In the genomic region with DNA sequence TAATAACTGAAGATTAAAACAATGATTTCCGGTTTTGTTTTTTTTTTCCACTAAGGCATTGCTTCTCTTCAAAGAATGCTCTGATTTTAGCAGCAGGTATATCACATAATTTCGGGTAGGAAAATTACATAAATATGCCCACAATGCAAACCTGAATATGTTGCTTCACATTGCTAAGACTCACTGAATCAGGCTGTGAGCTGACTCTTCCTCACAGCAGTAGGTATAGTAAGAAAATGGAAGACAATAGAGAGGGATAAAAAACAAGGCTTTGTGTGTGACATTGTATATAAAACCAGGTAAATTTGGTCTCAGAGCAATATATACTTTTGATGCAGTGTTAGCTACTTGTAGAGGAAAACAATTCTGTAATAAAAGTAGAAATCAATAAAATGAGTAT, we compare ENCODE assay signal across 32 cellular contexts.
"Had no signal": no experiment of that assay in that cellular context is flagged by ENCODE, and none has a peak within 500 bp of the region (broad histone marks: within the 10 kb centered on the region; RNA-seq: fewer than 3 reads in every experiment).

No MANE protein-coding gene starts in this region.

- H3K27me3 ChIP-seq: ovary, right lobe of liver, sigmoid colon, spleen, suprapubic skin, testis, tibial artery, transverse colon, upper lobe of right lung, uterus had no signal

- H3K27ac Mint-ChIP-seq: naive thymus-derived CD8-positive, alpha-beta T cell; natural killer cell treated with Interleukin-12 subunit alpha and Interleukin-12 subunit beta and Interleukin-15 and Interleukin-18, amount 100 ng/mL, for 72 hours; nephron progenitor cell; progenitor cell of endocrine pancreas; stimulated activated memory B cell treated with anti-CD40 and anti-IgM and Interleukin-4, amounts not matched to agents 10 μg/mL and 1 μg/mL and 100 μg/mL, for 72 hours; stimulated activated naive CD8-positive, alpha-beta T cell treated with anti-CD3 and anti-CD28 coated beads, Interleukin-15, amount 100 ng/mL, for 72 hours; type B pancreatic cell had no signal

- H3K4me1 ChIP-seq: parathyroid adenoma, psoas muscle, right lobe of liver, sigmoid colon, spleen, suprapubic skin, testis, tibial artery, transverse colon, upper lobe of right lung, uterus had no signal

- H3K9me3 ChIP-seq: ovary, psoas muscle, right lobe of liver, sigmoid colon, suprapubic skin, testis, tibial artery, transverse colon, upper lobe of right lung, uterus had no signal

- H3K9ac ChIP-seq: parathyroid adenoma had no signal

- H3K4me3 Mint-ChIP-seq: naive thymus-derived CD8-positive, alpha-beta T cell; natural killer cell treated with Interleukin-12 subunit alpha and Interleukin-12 subunit beta and Interleukin-15 and Interleukin-18, amount 100 ng/mL, for 72 hours; nephron progenitor cell; neural crest cell; stimulated activated memory B cell treated with anti-CD40 and anti-IgM and Interleukin-4, amounts not matched to agents 10 μg/mL and 1 μg/mL and 100 μg/mL, for 72 hours; stimulated activated naive CD8-positive, alpha-beta T cell treated with anti-CD3 and anti-CD28 coated beads, Interleukin-15, amount 100 ng/mL, for 72 hours; type B pancreatic cell had no signal

- H3K27me3 Mint-ChIP-seq: naive thymus-derived CD8-positive, alpha-beta T cell; natural killer cell treated with Interleukin-12 subunit alpha and Interleukin-12 subunit beta and Interleukin-15 and Interleukin-18, amount 100 ng/mL, for 72 hours; progenitor cell of endocrine pancreas; stimulated activated memory B cell treated with anti-CD40 and anti-IgM and Interleukin-4, amounts not matched to agents 10 μg/mL and 1 μg/mL and 100 μg/mL, for 72 hours; stimulated activated naive CD8-positive, alpha-beta T cell treated with anti-CD3 and anti-CD28 coated beads, Interleukin-15, amount 100 ng/mL, for 72 hours; type B pancreatic cell had no signal

- H2AFZ ChIP-seq: parathyroid adenoma had no signal

- H3K4me2 ChIP-seq: smooth muscle cell had no signal

- DNase-seq: naive thymus-derived CD8-positive, alpha-beta T cell; nephron progenitor cell; occipital lobe; ovary; posterior cingulate gyrus; psoas muscle; right cardiac atrium; right lobe of liver; sigmoid colon; spleen; stimulated activated CD4-positive, alpha-beta T cell treated with anti-CD3 and anti-CD28 coated beads, Interleukin-12 subunit alpha, Interleukin-12 subunit beta, amount 100 ng/mL, for 4 hours; stimulated activated CD4-positive, alpha-beta T cell treated with anti-CD3 and anti-CD28 coated beads, Interleukin-1b, Interleukin-23, amount 100 ng/mL, for 48 hours; stimulated activated CD4-positive, alpha-beta T cell treated with anti-CD3 and anti-CD28 coated beads, Interleukin-4, amount 100 ng/mL, for 1 hour; stimulated activated CD4-positive, alpha-beta T cell treated with anti-CD3 and anti-CD28 coated beads, Interleukin-4, amount 100 ng/mL, for 4 hours; stimulated activated CD8-positive, alpha-beta memory T cell treated with anti-CD3 and anti-CD28 coated beads, Interleukin-4, amount 100 ng/mL, for 48 hours; stimulated activated naive CD4-positive, alpha-beta T cell; stimulated activated naive CD8-positive, alpha-beta T cell treated with anti-CD3 and anti-CD28 coated beads, Interleukin-15, amount 100 ng/mL, for 72 hours; stimulated activated naive CD8-positive, alpha-beta T cell treated with anti-CD3 and anti-CD28 coated beads, Interleukin-15, Interleukin-2, amounts not matched to agents 100 U/mL and 50 U/mL, for 24 hours; substantia nigra; testis; tibial artery; transverse colon; upper lobe of right lung; uterus had no signal

- H3K4me3 ChIP-seq: ovary, psoas muscle, right lobe of liver, sigmoid colon, smooth muscle cell, spleen, suprapubic skin, testis, tibial artery, transverse colon, upper lobe of right lung, uterus had no signal

- H3K4me1 Mint-ChIP-seq: naive thymus-derived CD8-positive, alpha-beta T cell; stimulated activated memory B cell treated with anti-CD40 and anti-IgM and Interleukin-4, amounts not matched to agents 10 μg/mL and 1 μg/mL and 100 μg/mL, for 72 hours; stimulated activated naive CD8-positive, alpha-beta T cell treated with anti-CD3 and anti-CD28 coated beads, Interleukin-15, amount 100 ng/mL, for 72 hours had no signal

- H3K79me2 ChIP-seq: parathyroid adenoma had no signal

- ATAC-seq: naive thymus-derived CD8-positive, alpha-beta T cell; natural killer cell treated with Interleukin-12 subunit alpha and Interleukin-12 subunit beta and Interleukin-15 and Interleukin-18, amount 100 ng/mL, for 72 hours; psoas muscle; right cardiac atrium; right lobe of liver; stimulated activated memory B cell treated with anti-CD40 and anti-IgM and Interleukin-4, amounts not matched to agents 10 μg/mL and 1 μg/mL and 100 μg/mL, for 72 hours; stimulated activated naive CD8-positive, alpha-beta T cell treated with anti-CD3 and anti-CD28 coated beads, Interleukin-15, amount 100 ng/mL, for 72 hours; stimulated activated naive CD8-positive, alpha-beta T cell treated with anti-CD3 and anti-CD28 coated beads, Interleukin-15, Interleukin-2, amounts not matched to agents 100 U/mL and 50 U/mL, for 24 hours; upper lobe of right lung had no signal

- H3K36me3 Mint-ChIP-seq: stimulated activated memory B cell treated with anti-CD40 and anti-IgM and Interleukin-4, amounts not matched to agents 10 μg/mL and 1 μg/mL and 100 μg/mL, for 72 hours had no signal

- H3K27ac ChIP-seq: ovary, parathyroid adenoma, psoas muscle, right lobe of liver, sigmoid colon, spleen, suprapubic skin, testis, tibial artery, transverse colon, upper lobe of right lung, uterus had no signal

- H3K36me3 ChIP-seq: ovary, right lobe of liver, sigmoid colon, spleen, suprapubic skin, tibial artery, transverse colon, upper lobe of right lung, uterus had no signal
